1 cellular context compared by ENCODE assay signal in genomic region chr17:81036128-81036891, GRCh38.
TF ChIP-seq lines count a peak whose summit lies in the region.

No MANE protein-coding gene starts in this region.

TF ChIP-seq in SK-N-SH treated with all-trans-retinoic acid at 6 μM for 48 hours, 23 proteins besides CTCF, POLR2A, EP300 and RAD21 (continued from another document):
- TF ChIP-seq PATZ1 (CRISPR knock-in tag; IDR thresholded peaks at IDR 0.05; ENCODE audit: borderline replicate concordance), result no peak
- TF ChIP-seq ZNF8 (CRISPR knock-in tag; IDR thresholded peaks at IDR 0.05), result no peak
- no peak for TF ChIP-seq OSR1 (CRISPR knock-in tag; IDR thresholded peaks at IDR 0.05)
- no peak for TF ChIP-seq TSHZ2 (CRISPR knock-in tag; IDR thresholded peaks at IDR 0.05)
- no peak for TF ChIP-seq BACH2 (CRISPR knock-in tag; IDR thresholded peaks at IDR 0.05; ENCODE audit: borderline replicate concordance)
- TF ChIP-seq CSDC2 (CRISPR knock-in tag; IDR thresholded peaks at IDR 0.05), result no peak
- no peak for TF ChIP-seq ZC3H10 (CRISPR knock-in tag; IDR thresholded peaks at IDR 0.05)
